Comparison of ENCODE assay signal across 15 cellular contexts in genomic region chr17:17666111-17666714, GRCh38. TPM values are rescaled to one million over a fixed set of nuclear protein-coding genes. Genes with fewer than 3 reads are reported as not detected.
A peak's percentile ranks its signal among the peaks of the same experiment; 100 is the strongest.
DNase-seq lines count a peak whose midpoint lies in the region; ATAC-seq, FAIRE-seq and TF ChIP-seq lines count a peak whose summit lies in the region.
"Had no signal": no experiment of that assay in that cellular context is flagged by ENCODE, and none has a peak within 500 bp of the region (broad histone marks: within the 10 kb centered on the region; RNA-seq: fewer than 3 reads in every experiment).

No MANE protein-coding gene starts in this region.

- no peak overlapping the region for H3K4me3 ChIP-seq in A549
- no peak overlapping the region for H3K4me3 ChIP-seq in HCT116 (replicated peaks in 1 of 2; ENCODE audit: low read depth in 1 of 2, low read length in 2 of 2)
- H3K4me3 ChIP-seq in foreskin fibroblast (ENCODE audit: low read depth in 1 of 2, low read length in 2 of 2), result no peak overlapping the region
- H3K4me3 ChIP-seq: Peyer's patch, tibial nerve had no signal

- POLR2A ChIA-PET in A549 (lab: Yijun Ruan, JAX), result interaction anchor here (1.7 kb wide), 1 partner anchor 170 kb away, joined by 5 read pairs; no protein-coding TSS in a partner anchor
- POLR2A ChIA-PET in HCT116 (lab: Charles Lee), result interaction anchor here (1.2 to 1.5 kb wide), 2 partner anchors 13 to 170 kb away, joined by 3 to 4 read pairs; no protein-coding TSS in a partner anchor

- peaks cover 20% of the 10 kb centered on the region for H3K4me1 ChIP-seq in A549
- peaks cover 19 to 36% of the 10 kb centered on the region in 2 experiments for H3K4me1 ChIP-seq in HCT116 (ENCODE audit: control insufficient read depth in 1 of 2, insufficient read depth in 2 of 2, low read length in 2 of 2)

- no peak overlapping the region for H3K4me2 ChIP-seq in A549
- peak overlapping the region; percentile 36 for H3K4me2 ChIP-seq in HCT116 (ENCODE audit: low read length)

- TF ChIP-seq EP300 in A549 (IDR thresholded peaks at IDR 0.05), result no peak

- FAIRE-seq in A549 (lab: Jason Lieb, UNC), result no peak
- FAIRE-seq: GM12892 had no signal

- H3K9me3 ChIP-seq in A549 (no peaks in the 10 kb centered on the region), HCT116 (ENCODE audit: control insufficient read depth in 1 of 2, insufficient read depth in 1 of 2, low read depth in 1 of 2, low read length in 2 of 2) (no peaks in the 10 kb centered on the region)
- H3K9me3 ChIP-seq: Peyer's patch, tibial nerve had no signal

- intact Hi-C loops in HCT116 (cut with micrococcal nuclease), result no loop called here

- no peaks in the 10 kb centered on the region for H3K36me3 ChIP-seq in HCT116 (ENCODE audit: control insufficient read depth in 1 of 2, insufficient read depth in 2 of 2, low read length in 2 of 2)
- H3K36me3 ChIP-seq: Peyer's patch, tibial nerve had no signal

- DNase-seq in A549 (ENCODE audit: low read depth in 1 of 2, low spot score in 1 of 2) (peak in 1 of 2 experiments; percentile 66), HCT116 (ENCODE audit: low read depth, low spot score) (no peak), amniotic stem cell (lab: John Stamatoyannopoulos, UW) (peak; percentile 23), foreskin fibroblast (peak; percentile 66 to 88), hypothalamus (lab: John Stamatoyannopoulos, UW) (no peak)
- DNase-seq: activated CD4-positive, alpha-beta memory T cell treated with anti-CD3 and anti-CD28 coated beads for 36 hours; immature natural killer cell; NCI-H1048; NCI-H345; Peyer's patch had no signal

- peak overlapping the region; percentile 17; the same call in 1 of the 2 replicates for H3K9ac ChIP-seq in HCT116 (ENCODE audit: low read length)

- CTCF ChIA-PET in A549 (lab: Yijun Ruan, JAX), result interaction anchor here (1.0 to 5.4 kb wide), 6 partner anchors 10 to 312 kb away, joined by 3 to 40 read pairs (median 6); no protein-coding TSS in a partner anchor
- CTCF ChIA-PET in HCT116 (lab: Charles Lee), result no interaction called here

- no peaks in the 10 kb centered on the region for H3K9me2 ChIP-seq in HCT116 (ENCODE audit: insufficient read depth)

- RAD21 ChIA-PET in HCT116 (lab: Charles Lee; ENCODE audit: low non-redundant PET in 1 of 2, low total read pairs in 2 of 2, uncharacterized antibody in 2 of 2, unreplicated experiment in 2 of 2), result no interaction called here

- no peak for TF ChIP-seq RAD21 in A549 (conservative IDR thresholded peaks at IDR 0.05 in 1 of 2, IDR thresholded peaks at IDR 0.05 in 1 of 2)
- no peak for TF ChIP-seq RAD21 in HCT116 (IDR thresholded peaks at IDR 0.05; ENCODE audit: low read depth)

- H3K79me2 ChIP-seq in HCT116 (ENCODE audit: insufficient read depth, low read length), result no peaks in the 10 kb centered on the region

- H3K27me3 ChIP-seq in HCT116 (ENCODE audit: insufficient read depth, low read length), result no peaks in the 10 kb centered on the region
- H3K27me3 ChIP-seq: Peyer's patch, tibial nerve had no signal

- ATAC-seq in A549 (peak; percentile 46 to 59; a peak in 5 of 6 replicates), HCT116 (peak; percentile 41), GM19324 (IDR thresholded peaks at IDR 0.05; ENCODE audit: low FRiP score, unreplicated experiment) (no peak), HG03135 (IDR thresholded peaks at IDR 0.05; ENCODE audit: unreplicated experiment) (no peak), HG03565 (IDR thresholded peaks at IDR 0.05; ENCODE audit: unreplicated experiment) (no peak)

- H2AFZ ChIP-seq in HCT116 (ENCODE audit: low read depth, low read length, poor library complexity, severe bottlenecking), result peak overlapping the region; percentile 16

- TF ChIP-seq POLR2A in A549 (IDR thresholded peaks at IDR 0.05; ENCODE audit: low read length) (no peak), HCT116 (IDR thresholded peaks at IDR 0.05; ENCODE audit: borderline replicate concordance, extremely low read depth, insufficient read depth, insufficient read length) (no peak)

- no peak for TF ChIP-seq CTCF in A549 (IDR thresholded peaks at IDR 0.05)
- no peak for TF ChIP-seq CTCF in HCT116 (IDR thresholded peaks at IDR 0.05 in 2 of 3, conservative IDR thresholded peaks at IDR 0.05 in 1 of 3; ENCODE audit: borderline replicate concordance in 1 of 3, insufficient read depth in 1 of 3, low read depth in 2 of 3, low read length in 2 of 3)
- TF ChIP-seq CTCF in foreskin fibroblast (IDR thresholded peaks at IDR 0.05; ENCODE audit: low read depth, low read length), result no peak

- WGBS in A549 (ENCODE audit: missing lambda C conversion rate), result 59% methylated on average over 13 of the region's 13 CpGs

- BruUV-seq in HCT116 (replicated peaks; lab: Mats Ljungman, UMichigan), result no TSS peak

- H3K27ac ChIP-seq in A549 (peak overlapping the region in 1 of 2 experiments; percentile 38; a peak in 2 of 6 replicates), HCT116 (ENCODE audit: low read depth, low read length) (no peak overlapping the region)
- H3K27ac ChIP-seq: Peyer's patch, tibial nerve had no signal

- H4K20me1 ChIP-seq in HCT116 (ENCODE audit: insufficient read depth), result no peaks in the 10 kb centered on the region

TF ChIP-seq in A549, 52 proteins besides CTCF, POLR2A, EP300 and RAD21 (continues in another document):
- TF ChIP-seq BHLHE40 (IDR thresholded peaks at IDR 0.05; ENCODE audit: low read depth, low read length) (no peak), RARB (CRISPR knock-in tag; IDR thresholded peaks at IDR 0.05) (no peak), NPAS2 (CRISPR knock-in tag; IDR thresholded peaks at IDR 0.05; ENCODE audit: borderline replicate concordance) (no peak), HEYL (CRISPR knock-in tag; IDR thresholded peaks at IDR 0.05) (no peak), MAX (IDR thresholded peaks at IDR 0.05) (no peak), KDM5A (IDR thresholded peaks at IDR 0.05) (no peak), FOSL2 (IDR thresholded peaks at IDR 0.05) (no peak), FOSL2 (CRISPR knock-in tag; IDR thresholded peaks at IDR 0.05) (no peak), ESRRA (IDR thresholded peaks at IDR 0.05; ENCODE audit: borderline replicate concordance, low read length) (no peak), FOXS1 (CRISPR knock-in tag; IDR thresholded peaks at IDR 0.05) (no peak), ZNF302 (CRISPR knock-in tag; IDR thresholded peaks at IDR 0.05) (no peak)
- TF ChIP-seq, protein P1, sequence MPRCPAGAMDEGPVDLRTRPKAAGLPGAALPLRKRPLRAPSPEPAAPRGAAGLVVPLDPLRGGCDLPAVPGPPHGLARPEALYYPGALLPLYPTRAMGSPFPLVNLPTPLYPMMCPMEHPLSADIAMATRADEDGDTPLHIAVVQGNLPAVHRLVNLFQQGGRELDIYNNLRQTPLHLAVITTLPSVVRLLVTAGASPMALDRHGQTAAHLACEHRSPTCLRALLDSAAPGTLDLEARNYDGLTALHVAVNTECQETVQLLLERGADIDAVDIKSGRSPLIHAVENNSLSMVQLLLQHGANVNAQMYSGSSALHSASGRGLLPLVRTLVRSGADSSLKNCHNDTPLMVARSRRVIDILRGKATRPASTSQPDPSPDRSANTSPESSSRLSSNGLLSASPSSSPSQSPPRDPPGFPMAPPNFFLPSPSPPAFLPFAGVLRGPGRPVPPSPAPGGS (IDR thresholded peaks at IDR 0.05), result no peak

TF ChIP-seq in HCT116, 20 proteins besides CTCF, POLR2A, EP300 and RAD21:
- TF ChIP-seq SRF (IDR thresholded peaks at IDR 0.05; ENCODE audit: low read depth) (no peak), EGR1 (IDR thresholded peaks at IDR 0.05; ENCODE audit: low read depth) (no peak), JUND (IDR thresholded peaks at IDR 0.05) (no peak), CEBPB (IDR thresholded peaks at IDR 0.05; ENCODE audit: low read depth) (no peak), ZFX (IDR thresholded peaks at IDR 0.05) (no peak), ATF3 (IDR thresholded peaks at IDR 0.05) (no peak), SIN3A (IDR thresholded peaks at IDR 0.05; ENCODE audit: low read depth) (no peak), CBX3 (IDR thresholded peaks at IDR 0.05; ENCODE audit: low read depth) (no peak)

RNA-seq across cellular contexts. Expression of gene RAI1, which starts 15.0 kb away (rescaled TPM):
- polyA plus RNA-seq in A549 (2011; rRNA removed) (3.5 and 7.1 TPM in 2 replicates), A549 (2017; fragmentation: RNase III; extraction: RNeasy Plus Mini Kit Qiagen cat#74134 plus additional on column Dnase treatment) (18.9 to 23.8 TPM (median 23.3 TPM) in 3 replicates)
- 7.1 and 11.2 TPM in 2 replicates for polyA plus RNA-seq in A549 (2012; cell fraction: cytosol; rRNA removed)
- polyA plus RNA-seq in A549 (2012; cell fraction: nucleus; rRNA removed), result 27.6 and 28.1 TPM in 2 replicates
- polyA minus RNA-seq in A549 (2011; rRNA and poly(A)+ RNA removed), result 5.7 and 9.7 TPM in 2 replicates
- total RNA-seq in HCT116 (2021; ENCODE audit: unreplicated experiment), result 38.5 TPM
- polyA plus RNA-seq in HCT116 (2012), result 21.0 and 25.2 TPM in 2 replicates

Comparison
In these comparisons a context has a peak if more than half of its experiments do, and no peak if none do; other contexts are left out.
1. ATAC-seq: peak in A549 (2 of 2) and HCT116 (single experiment); none in GM19324 (single experiment), HG03135 (single experiment) and HG03565 (single experiment).
2. DNase-seq: peak in amniotic stem cell (single experiment) and foreskin fibroblast (2 of 2); none in HCT116 (single experiment) and hypothalamus (0 of 51).